In genomic region chr15:37223089-37223488, GRCh38 we compare ENCODE assay signal across 9 cellular contexts.
"Had no signal": no experiment of that assay in that cellular context is flagged by ENCODE, and none has a peak within 500 bp of the region (broad histone marks: within the 10 kb centered on the region; RNA-seq: fewer than 3 reads in every experiment).

No MANE protein-coding gene starts in this region.

- H3K27ac ChIP-seq: GM23248, HL-60 had no signal

- H3K4me1 ChIP-seq: HAP-1 had no signal

- H3K4me3 ChIP-seq: GM23248, HAP-1 had no signal

- DNase-seq: GM23248, GOT3, H7, HFFc6, KBM-7 had no signal

- H2AFZ ChIP-seq: GM23248 had no signal

- H3K36me3 ChIP-seq: HAP-1 had no signal

- ATAC-seq: HCT116, HepG2 had no signal

- H3K9ac ChIP-seq: GM23248 had no signal

- H3K9me3 ChIP-seq: HAP-1 had no signal
